Comparison of ENCODE assay signal across 1 cellular context in genomic region chr20:63973636-63974401, GRCh38.
TF ChIP-seq lines count a peak whose summit lies in the region.

No MANE protein-coding gene starts in this region.

TF ChIP-seq in HepG2, 621 proteins besides CTCF, POLR2A, EP300 and RAD21 (continued from another document and continues in another):
- TF ChIP-seq TAF15 (IDR thresholded peaks at IDR 0.05; ENCODE audit: low read depth, low read length, poor library complexity, severe bottlenecking) (peak; percentile 98), ZFYVE20 (CRISPR knock-in tag; IDR thresholded peaks at IDR 0.05; ENCODE audit: borderline replicate concordance, low read depth) (no peak), RCOR2 (CRISPR knock-in tag; IDR thresholded peaks at IDR 0.05) (no peak; the same call in 1 of the 2 replicates), FOSL1 (CRISPR knock-in tag; IDR thresholded peaks at IDR 0.05; ENCODE audit: borderline replicate concordance) (0 out of 2 replicates have a peak, but pooled peaks have one; percentile 43), CBX2 (IDR thresholded peaks at IDR 0.05; ENCODE audit: low read depth, low read length) (no peak), CBX2 (CRISPR knock-in tag; IDR thresholded peaks at IDR 0.05; ENCODE audit: low read depth) (no peak), TOE1 (CRISPR knock-in tag; IDR thresholded peaks at IDR 0.05) (0 out of 2 replicates have a peak, but pooled peaks have one; percentile 84), ZFP36L1 (CRISPR knock-in tag; IDR thresholded peaks at IDR 0.05) (no peak), ZNF354B (CRISPR knock-in tag; IDR thresholded peaks at IDR 0.05) (no peak), PRDM10 (CRISPR knock-in tag; IDR thresholded peaks at IDR 0.05; ENCODE audit: low read depth) (no peak; the same call in 1 of the 2 replicates), POGK (CRISPR knock-in tag; conservative IDR thresholded peaks at IDR 0.05) (peak; percentile 95), ZNF572 (CRISPR knock-in tag; IDR thresholded peaks at IDR 0.05) (peak; percentile 85; the same call in 1 of the 2 replicates), ZNF652 (CRISPR knock-in tag; IDR thresholded peaks at IDR 0.05; ENCODE audit: borderline replicate concordance, low read depth) (no peak), ERF (CRISPR knock-in tag; IDR thresholded peaks at IDR 0.05) (peak; percentile 93), KAT2B (IDR thresholded peaks at IDR 0.05; ENCODE audit: borderline replicate concordance, low read depth, low read length) (no peak), PLSCR1 (CRISPR knock-in tag; IDR thresholded peaks at IDR 0.05; ENCODE audit: borderline replicate concordance) (no peak), CEBPB (IDR thresholded peaks at IDR 0.05; ENCODE audit: borderline replicate concordance, low read depth, low read length) (no peak), ZNF691 (CRISPR knock-in tag; IDR thresholded peaks at IDR 0.05; ENCODE audit: borderline replicate concordance, low read depth) (peak; percentile 71), KDM5A (IDR thresholded peaks at IDR 0.05; ENCODE audit: borderline replicate concordance, low read length) (peak; percentile 56; the same call in 1 of the 2 replicates), AGO2 (optimal IDR thresholded peaks at IDR 0.05; ENCODE audit: low read depth, low read length) (peak; percentile 97), SAFB2 (CRISPR knock-in tag; IDR thresholded peaks at IDR 0.05; ENCODE audit: borderline replicate concordance, low read depth) (peak; percentile 96), MTF2 (CRISPR knock-in tag; IDR thresholded peaks at IDR 0.05; ENCODE audit: borderline replicate concordance) (no peak; the same call in 1 of the 2 replicates), RBM39 (IDR thresholded peaks at IDR 0.05; ENCODE audit: low read depth, low read length, poor library complexity, severe bottlenecking) (peak; percentile 98), ZNF619 (CRISPR knock-in tag; IDR thresholded peaks at IDR 0.05) (peak; percentile 96), SALL2 (CRISPR knock-in tag; IDR thresholded peaks at IDR 0.05) (peak; percentile 99), SOX6 (IDR thresholded peaks at IDR 0.05) (no peak), SOX6 (CRISPR knock-in tag; IDR thresholded peaks at IDR 0.05) (peak; percentile 71), ZNF546 (CRISPR knock-in tag; conservative IDR thresholded peaks at IDR 0.05) (0 out of 2 replicates have a peak, but pooled peaks have one; percentile 10), ZSCAN31 (CRISPR knock-in tag; IDR thresholded peaks at IDR 0.05; ENCODE audit: low read depth) (peak; percentile 78), ZNF773 (CRISPR knock-in tag; IDR thresholded peaks at IDR 0.05; ENCODE audit: borderline replicate concordance) (peak; percentile 88; the same call in 1 of the 2 replicates), ZBTB46 (CRISPR knock-in tag; IDR thresholded peaks at IDR 0.05; ENCODE audit: borderline replicate concordance) (peak; percentile 66; the same call in 1 of the 2 replicates), JUN (CRISPR knock-in tag; IDR thresholded peaks at IDR 0.05) (0 out of 2 replicates have a peak, but pooled peaks have one; percentile 43), SATB2 (CRISPR knock-in tag; IDR thresholded peaks at IDR 0.05) (no peak), ZNF280B (CRISPR knock-in tag; IDR thresholded peaks at IDR 0.05; ENCODE audit: borderline replicate concordance) (peak; percentile 68; the same call in 1 of the 2 replicates), THAP9 (CRISPR knock-in tag; IDR thresholded peaks at IDR 0.05; ENCODE audit: borderline replicate concordance) (peak; percentile 77; the same call in 1 of the 2 replicates), ZNF775 (CRISPR knock-in tag; IDR thresholded peaks at IDR 0.05; ENCODE audit: borderline replicate concordance) (no peak), ZFP82 (CRISPR knock-in tag; IDR thresholded peaks at IDR 0.05; ENCODE audit: borderline replicate concordance) (0 out of 2 replicates have a peak, but pooled peaks have one; percentile 43), GPN1 (CRISPR knock-in tag; IDR thresholded peaks at IDR 0.05; ENCODE audit: borderline replicate concordance) (peak; percentile 16; the same call in 1 of the 2 replicates), ZNF136 (CRISPR knock-in tag; IDR thresholded peaks at IDR 0.05; ENCODE audit: low read depth) (no peak; the same call in 1 of the 2 replicates), ZNF362 (CRISPR knock-in tag; IDR thresholded peaks at IDR 0.05; ENCODE audit: borderline replicate concordance) (peak; percentile 83; the same call in 1 of the 2 replicates), CENPX (CRISPR knock-in tag; IDR thresholded peaks at IDR 0.05) (no peak), ETV5 (CRISPR knock-in tag; IDR thresholded peaks at IDR 0.05; ENCODE audit: borderline replicate concordance) (peak; percentile 53; the same call in 1 of the 2 replicates), ZNF703 (CRISPR knock-in tag; IDR thresholded peaks at IDR 0.05; ENCODE audit: borderline replicate concordance) (no peak)
